In the genomic region with DNA sequence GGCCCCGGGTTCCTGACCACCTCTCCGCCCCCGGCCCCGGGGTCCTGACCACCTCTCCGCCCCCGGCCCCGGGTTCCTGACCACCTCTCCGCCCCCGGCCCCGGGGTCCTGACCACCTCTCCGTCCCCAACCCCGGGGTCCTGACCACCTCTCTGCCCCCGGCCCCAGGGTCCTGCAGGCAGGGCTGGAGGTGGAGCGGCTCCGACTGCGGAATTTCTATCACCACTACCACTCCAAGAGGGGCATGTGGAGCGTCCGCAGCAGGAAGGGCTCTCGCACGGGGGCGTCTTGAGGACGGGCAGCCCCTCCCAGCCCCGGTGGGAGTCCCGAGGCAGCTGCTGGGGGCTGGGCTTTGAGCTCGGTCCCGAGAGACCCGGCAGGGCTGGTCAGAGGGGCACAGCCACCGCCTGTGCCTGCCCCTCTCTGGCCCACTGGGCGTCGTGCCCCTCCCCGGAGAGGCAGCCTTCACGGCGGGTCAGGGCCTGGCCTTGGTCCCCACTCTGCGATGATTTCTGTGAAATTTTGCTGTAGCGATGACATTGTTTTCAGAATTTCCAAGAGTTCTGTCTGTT, we compare ENCODE assay signal across 26 cellular contexts. TPM values are rescaled to one million over a fixed set of nuclear protein-coding genes. Genes with fewer than 3 reads are reported as not detected.
"Had no signal": no experiment of that assay in that cellular context is flagged by ENCODE, and none has a peak within 500 bp of the region (broad histone marks: within the 10 kb centered on the region; RNA-seq: fewer than 3 reads in every experiment).

No MANE protein-coding gene starts in this region.

- H3K36me3 ChIP-seq: brain microvascular endothelial cell, cardiac muscle cell had no signal

- H3K4me1 Mint-ChIP-seq: activated B cell treated with CpG ODN at 0.5 μM for 24 hours had no signal

- H3K36me3 Mint-ChIP-seq: activated CD8-positive, alpha-beta memory T cell treated with anti-CD3 and anti-CD28 coated beads, Interleukin-2, amount 10 ng/mL, durations not matched to agents 7 days and 5 days had no signal

- H3K9ac ChIP-seq: KMS-11 had no signal

- H3K4me3 ChIP-seq: cardiac muscle cell had no signal

- DNase-seq: activated B cell treated with CpG ODN at 0.5 μM for 24 hours; activated CD4-positive, alpha-beta T cell treated with anti-CD3 and anti-CD28 coated beads for 1 hour; activated CD4-positive, alpha-beta T cell treated with anti-CD3 and anti-CD28 coated beads, Interleukin-2, amount 10 ng/mL, durations not matched to agents 24 days and 14 days; activated CD4-positive, alpha-beta T cell treated with anti-CD3 and anti-CD28 coated beads, Interleukin-2, amount 50 U/mL, for 48 hours; activated CD8-positive, alpha-beta memory T cell treated with anti-CD3 and anti-CD28 coated beads, Interleukin-2, amount 10 ng/mL, durations not matched to agents 7 days and 5 days; activated effector memory CD4-positive, alpha-beta T cell treated with anti-CD3 and anti-CD28 coated beads, Interleukin-2, amount 50 U/mL, for 16 hours; activated naive CD4-positive, alpha-beta T cell treated with Interleukin-2 at 50 U/mL for 16 hours; activated T-cell treated with anti-CD3 and anti-CD28 coated beads, Interleukin-2, amount 50 U/mL, for 4 hours; brain microvascular endothelial cell; NCI-H1105 treated with DMSO at 0.1 percent for 48 hours; NCI-H1436 treated with DMSO at 0.1 percent for 48 hours; NCI-H187; NCI-H2081; NCI-H510A treated with DMSO at 0.1 percent for 48 hours; NCI-H69; NK-92 treated with Interleukin-12 subunit alpha and Interleukin-12 subunit beta, amount 100 ng/mL, for 24 hours; OCI-M1; RPMI8226; SHP77 treated with DMSO at 0.1 percent for 48 hours; T-helper 17 cell; T-helper 9 cell had no signal

- ATAC-seq: activated CD8-positive, alpha-beta memory T cell treated with anti-CD3 and anti-CD28 coated beads, Interleukin-2, amount 10 ng/mL, durations not matched to agents 7 days and 5 days; activated naive CD4-positive, alpha-beta T cell treated with anti-CD3 and anti-CD28 coated beads, Interleukin-2, amount 50 U/mL, for 72 hours; Panc1; T-helper 17 cell had no signal

- H3K27ac Mint-ChIP-seq: activated B cell treated with CpG ODN at 0.5 μM for 24 hours; activated CD4-positive, alpha-beta T cell treated with anti-CD3 and anti-CD28 coated beads, Interleukin-2, amount 10 ng/mL, durations not matched to agents 24 days and 14 days; activated CD8-positive, alpha-beta memory T cell treated with anti-CD3 and anti-CD28 coated beads, Interleukin-2, amount 10 ng/mL, durations not matched to agents 7 days and 5 days; activated naive CD4-positive, alpha-beta T cell treated with anti-CD3 and anti-CD28 coated beads, Interleukin-2, amount 50 U/mL, for 72 hours; T-helper 17 cell had no signal

- H3K9me3 Mint-ChIP-seq: activated CD4-positive, alpha-beta T cell treated with anti-CD3 and anti-CD28 coated beads, Interleukin-2, amount 10 ng/mL, durations not matched to agents 24 days and 14 days; activated T-cell treated with anti-CD3 and anti-CD28 coated beads, Interleukin-2, amount 50 U/mL, for 4 hours had no signal

- H3K4me3 Mint-ChIP-seq: activated B cell treated with CpG ODN at 0.5 μM for 24 hours; activated CD4-positive, alpha-beta T cell treated with anti-CD3 and anti-CD28 coated beads, Interleukin-2, amount 10 ng/mL, durations not matched to agents 24 days and 14 days; activated CD8-positive, alpha-beta memory T cell treated with anti-CD3 and anti-CD28 coated beads, Interleukin-2, amount 10 ng/mL, durations not matched to agents 7 days and 5 days; activated T-cell treated with anti-CD3 and anti-CD28 coated beads, Interleukin-2, amount 50 U/mL, for 4 hours; T-helper 17 cell had no signal

- H3K27me3 ChIP-seq: brain microvascular endothelial cell, cardiac muscle cell had no signal

- H3K27ac ChIP-seq: brain microvascular endothelial cell, cardiac muscle cell, KMS-11 had no signal

RNA-seq across cellular contexts. Expression of gene B4GALNT4, which starts 12.3 kb away (rescaled TPM):
- total RNA-seq: activated B cell treated with CpG ODN at 0.5 μM for 24 hours had no signal

RNA-seq across cellular contexts. Expression of gene PKP3, which starts 12.4 kb away (rescaled TPM):
- total RNA-seq: activated CD4-positive, alpha-beta T cell treated with anti-CD3 and anti-CD28 coated beads, Interleukin-2, amount 10 ng/mL, durations not matched to agents 24 days and 14 days; SK-MEL-5; T-helper 17 cell had no signal
